Comparison of ENCODE assay signal across 1 cellular context in genomic region chr20:53800883-53801604, GRCh38.
TF ChIP-seq lines count a peak whose summit lies in the region.

No MANE protein-coding gene starts in this region.

TF ChIP-seq in GM12878, 131 proteins besides CTCF, POLR2A, EP300 and RAD21 (continued from another document):
- TF ChIP-seq ETV6 (conservative IDR thresholded peaks at IDR 0.05 in 1 of 2, IDR thresholded peaks at IDR 0.05 in 1 of 2; ENCODE audit: borderline replicate concordance in 1 of 2, low read depth in 1 of 2) (peak in 1 of 2 experiments; percentile 86; a peak in 2 of 4 replicates), ZSCAN29 (IDR thresholded peaks at IDR 0.05) (no peak), NFXL1 (IDR thresholded peaks at IDR 0.05; ENCODE audit: borderline replicate concordance) (peak; percentile 41)
